8 cellular contexts compared by ENCODE assay signal in the genomic region with DNA sequence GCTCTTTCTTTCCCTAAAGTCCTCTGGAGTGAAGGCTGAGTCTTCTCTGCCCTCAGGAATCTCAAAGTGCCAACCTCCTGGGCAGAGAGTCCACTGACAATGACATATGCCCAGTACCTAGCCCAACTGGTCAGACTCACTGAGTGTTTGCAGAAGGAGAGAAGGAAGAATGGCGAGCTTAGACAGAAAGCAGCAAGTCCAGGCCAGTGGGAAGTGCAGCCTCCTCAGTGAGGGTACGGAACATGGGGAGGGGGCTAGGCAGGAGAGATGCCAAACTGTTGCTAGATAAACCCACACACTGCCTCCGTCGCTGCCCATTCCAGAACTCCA. TPM values are rescaled to one million over a fixed set of nuclear protein-coding genes. Genes with fewer than 3 reads are reported as not detected.
DNase-seq lines count a peak whose midpoint lies in the region; ATAC-seq and TF ChIP-seq lines count a peak whose summit lies in the region.

No MANE protein-coding gene starts in this region.

- no peaks in the 10 kb centered on the region for H3K9me3 Mint-ChIP-seq in activated CD4-positive, alpha-beta T cell treated with anti-CD3 and anti-CD28 coated beads, Interleukin-2, amount 10 ng/mL, durations not matched to agents 7 days and 5 days
- no peaks in the 10 kb centered on the region for H3K9me3 Mint-ChIP-seq in activated naive CD8-positive, alpha-beta T cell treated with anti-CD3 and anti-CD28 coated beads for 36 hours

- no peaks in the 10 kb centered on the region for H3K27me3 Mint-ChIP-seq in activated CD4-positive, alpha-beta T cell treated with anti-CD3 and anti-CD28 coated beads, Interleukin-2, amount 10 ng/mL, durations not matched to agents 7 days and 5 days
- no peaks in the 10 kb centered on the region for H3K27me3 Mint-ChIP-seq in activated naive CD8-positive, alpha-beta T cell treated with anti-CD3 and anti-CD28 coated beads for 36 hours

- peak overlapping the region in 2 of 3 donors; percentile 62 to 66 for H3K27ac ChIP-seq in thyroid gland

- no peak for TF ChIP-seq POLR2A in thyroid gland (IDR thresholded peaks at IDR 0.05)

- 2 to 4% methylated on average over 4 of the region's 4 CpGs for WGBS in thyroid gland, 2 donors

- no peaks in the 10 kb centered on the region for H3K27me3 ChIP-seq in thyroid gland

- H3K9me3 ChIP-seq in thyroid gland = no peaks in the 10 kb centered on the region

- H3K4me1 ChIP-seq in thyroid gland = peaks cover 10 to 13% of the 10 kb centered on the region in 2 donors

- peak overlapping the region; percentile 51 to 75 (median 66) for H3K4me3 ChIP-seq in thyroid gland (replicated peaks in 1 of 3)

- ATAC-seq in left lobe of liver = peak; percentile 41

- TF ChIP-seq CTCF in thyroid gland (IDR thresholded peaks at IDR 0.05) = no peak

- H3K4me1 Mint-ChIP-seq in activated CD4-positive, alpha-beta T cell treated with anti-CD3 and anti-CD28 coated beads, Interleukin-2, amount 10 ng/mL, durations not matched to agents 7 days and 5 days = peaks cover 32% of the 10 kb centered on the region
- H3K4me1 Mint-ChIP-seq in activated naive CD8-positive, alpha-beta T cell treated with anti-CD3 and anti-CD28 coated beads for 36 hours = peaks cover 19% of the 10 kb centered on the region

- DNase-seq in activated CD4-positive, alpha-beta T cell treated with anti-CD3 and anti-CD28 coated beads, Interleukin-2, amount 10 ng/mL, durations not matched to agents 7 days and 5 days = no peak
- DNase-seq in activated CD4-positive, alpha-beta T cell treated with anti-CD3 and anti-CD28 coated beads for 48 hours = no peak
- DNase-seq in activated naive CD8-positive, alpha-beta T cell treated with anti-CD3 and anti-CD28 coated beads for 36 hours = no peak
- DNase-seq in left lobe of liver (ENCODE audit: low spot score) (no peak), thyroid gland (no peak), NCI-H2029 (lab: John Stamatoyannopoulos, UW) (no peak), GM19240 (ENCODE audit: insufficient read length, low spot score) (no peak)
- DNase-seq in activated CD4-positive, alpha-beta T cell treated with anti-CD3 and anti-CD28 coated beads, Interleukin-2, amount 50 U/mL, for 4 hours = no peak

- intact Hi-C loops in thyroid gland (cut with DNase I) = no loop called here

- peaks cover 33% of the 10 kb centered on the region for H3K36me3 Mint-ChIP-seq in activated CD4-positive, alpha-beta T cell treated with anti-CD3 and anti-CD28 coated beads, Interleukin-2, amount 10 ng/mL, durations not matched to agents 7 days and 5 days (ENCODE audit: low read depth)
- H3K36me3 Mint-ChIP-seq in activated naive CD8-positive, alpha-beta T cell treated with anti-CD3 and anti-CD28 coated beads for 36 hours = peaks cover 10% of the 10 kb centered on the region

- H3K4me3 Mint-ChIP-seq in activated CD4-positive, alpha-beta T cell treated with anti-CD3 and anti-CD28 coated beads, Interleukin-2, amount 10 ng/mL, durations not matched to agents 7 days and 5 days = peak overlapping the region; percentile 96
- peak overlapping the region; percentile 99 for H3K4me3 Mint-ChIP-seq in activated naive CD8-positive, alpha-beta T cell treated with anti-CD3 and anti-CD28 coated beads for 36 hours

- CTCF ChIA-PET in activated CD4-positive, alpha-beta T cell treated with anti-CD3 and anti-CD28 coated beads, Interleukin-2, amount 10 ng/mL, durations not matched to agents 7 days and 5 days (lab: Charles Lee) = interaction anchor here (0.6 to 3.0 kb wide), 7 partner anchors 10 to 176 kb away, joined by 3 to 14 read pairs (median 3); no protein-coding TSS in a partner anchor

- H3K27ac Mint-ChIP-seq in activated CD4-positive, alpha-beta T cell treated with anti-CD3 and anti-CD28 coated beads, Interleukin-2, amount 10 ng/mL, durations not matched to agents 7 days and 5 days = peak overlapping the region; percentile 96
- peak overlapping the region; percentile 95 for H3K27ac Mint-ChIP-seq in activated naive CD8-positive, alpha-beta T cell treated with anti-CD3 and anti-CD28 coated beads for 36 hours

- POLR2A ChIA-PET in activated CD4-positive, alpha-beta T cell treated with anti-CD3 and anti-CD28 coated beads, Interleukin-2, amount 10 ng/mL, durations not matched to agents 7 days and 5 days (lab: Charles Lee) = no interaction called here

- peaks cover 21% of the 10 kb centered on the region in 2 donors for H3K36me3 ChIP-seq in thyroid gland

RNA-seq across cellular contexts. Expression of a gene that starts 0.7 kb away (rescaled TPM):
- 100 to 1,000 TPM; 140 to 147 TPM for total RNA-seq in activated CD4-positive, alpha-beta T cell treated with anti-CD3 and anti-CD28 coated beads, Interleukin-2, amount 10 ng/mL, durations not matched to agents 7 days and 5 days
- total RNA-seq in activated naive CD8-positive, alpha-beta T cell treated with anti-CD3 and anti-CD28 coated beads for 36 hours = 10 to 100 TPM; 81.2 to 88.1 TPM
- total RNA-seq in left lobe of liver (51.3 TPM), thyroid gland (100 to 1,000 TPM in 3 of 4 donors, 10 to 100 TPM in 1; 97.8 to 131 (median 115) TPM)

RNA-seq across cellular contexts. Expression of a gene that starts 23.9 kb away (rescaled TPM):
- under 1 TPM in 1 of 2 experiments, not detected in 1; 0.27 TPM for total RNA-seq in activated CD4-positive, alpha-beta T cell treated with anti-CD3 and anti-CD28 coated beads, Interleukin-2, amount 10 ng/mL, durations not matched to agents 7 days and 5 days
- total RNA-seq in activated naive CD8-positive, alpha-beta T cell treated with anti-CD3 and anti-CD28 coated beads for 36 hours = 1 to 10 TPM; 3.7 TPM
- total RNA-seq in left lobe of liver (not detected), thyroid gland (1 to 10 TPM in 1 of 4 donors, not detected in 3; 2.2 TPM)

RNA-seq across cellular contexts. Expression of a gene that starts 28.3 kb away (rescaled TPM):
- total RNA-seq in activated CD4-positive, alpha-beta T cell treated with anti-CD3 and anti-CD28 coated beads, Interleukin-2, amount 10 ng/mL, durations not matched to agents 7 days and 5 days = under 1 TPM; 0.15 TPM
- 1 to 10 TPM; 2.5 to 2.7 TPM for total RNA-seq in activated naive CD8-positive, alpha-beta T cell treated with anti-CD3 and anti-CD28 coated beads for 36 hours
- total RNA-seq in left lobe of liver (not detected), thyroid gland (not detected)

RNA-seq across cellular contexts. Expression of a gene that starts 30.6 kb away (rescaled TPM):
- 10 to 100 TPM; 91.3 to 96.0 TPM for total RNA-seq in activated CD4-positive, alpha-beta T cell treated with anti-CD3 and anti-CD28 coated beads, Interleukin-2, amount 10 ng/mL, durations not matched to agents 7 days and 5 days
- total RNA-seq in activated naive CD8-positive, alpha-beta T cell treated with anti-CD3 and anti-CD28 coated beads for 36 hours = 100 to 1,000 TPM; 140 to 141 TPM
- 30.8 TPM for total RNA-seq in left lobe of liver
- total RNA-seq in thyroid gland = 10 to 100 TPM; 48.2 to 67.0 (median 54.5) TPM

RNA-seq across cellular contexts. Expression of a gene that starts 38.1 kb away (rescaled TPM):
- total RNA-seq in activated CD4-positive, alpha-beta T cell treated with anti-CD3 and anti-CD28 coated beads, Interleukin-2, amount 10 ng/mL, durations not matched to agents 7 days and 5 days = under 1 TPM; 0.20 to 0.48 TPM
- total RNA-seq in activated naive CD8-positive, alpha-beta T cell treated with anti-CD3 and anti-CD28 coated beads for 36 hours = 1 to 10 TPM; 7.5 to 7.8 TPM
- total RNA-seq in left lobe of liver = 0.08 TPM
- total RNA-seq in thyroid gland = 1 to 10 TPM; 1.1 to 6.5 (median 5.7) TPM
